ENCODE assay signal across 8 cellular contexts in genomic region chr1:201791775-201792166, GRCh38. TPM values are rescaled to one million over a fixed set of nuclear protein-coding genes. Genes with fewer than 3 reads are reported as not detected.
DNase-seq lines count a peak whose midpoint lies in the region; ATAC-seq and TF ChIP-seq lines count a peak whose summit lies in the region.

No MANE protein-coding gene starts in this region.

- ATAC-seq in psoas muscle (peak in 1 of 4 donors; percentile 24), HG02973 (IDR thresholded peaks at IDR 0.05; ENCODE audit: unreplicated experiment) (no peak)

- H3K4me3 ChIP-seq in esophagus squamous epithelium (no peak overlapping the region), psoas muscle (no peak overlapping the region)

- DNase-seq in DMS 273 treated with DMSO at 0.1 percent for 48 hours (lab: John Stamatoyannopoulos, UW) (peak; percentile 81), NOMO-1 treated with DMSO at 0.1 percent for 48 hours (lab: John Stamatoyannopoulos, UW; ENCODE audit: unreplicated experiment) (peak; percentile 30), esophagus squamous epithelium (lab: John Stamatoyannopoulos, UW) (no peak), psoas muscle (peak in 1 of 2 donors; percentile 27), HK-2 (ENCODE audit: unreplicated experiment) (no peak), NCI-H510A treated with DMSO at 0.1 percent for 48 hours (lab: John Stamatoyannopoulos, UW) (no peak)
- no peak for DNase-seq in NK-92 treated with Interleukin-12 subunit alpha and Interleukin-12 subunit beta, amount 100 ng/mL, for 24 hours (lab: John Stamatoyannopoulos, UW)

- H3K27me3 ChIP-seq in esophagus squamous epithelium, result no peaks in the 10 kb centered on the region
- peaks cover 0 to 12% (median 0%) of the 10 kb centered on the region in 3 donors for H3K27me3 ChIP-seq in psoas muscle (ENCODE audit: insufficient read depth in 3 of 3, low read length in 2 of 3)

- 0 to 7% methylated on average over 2 to 3 of the region's 3 CpGs for WGBS in esophagus squamous epithelium, 2 donors
- 32 to 56% (median 47%) methylated on average over 3 of the region's 3 CpGs for WGBS in psoas muscle, 3 donors

- H3K27ac ChIP-seq in esophagus squamous epithelium (peak overlapping the region; percentile 19 to 83 (median 75)), psoas muscle (peak overlapping the region; percentile 57)

- TF ChIP-seq CTCF in esophagus squamous epithelium (IDR thresholded peaks at IDR 0.05), result no peak
- TF ChIP-seq CTCF in psoas muscle (IDR thresholded peaks at IDR 0.05), result no peak

- peaks cover 15 to 84% (median 27%) of the 10 kb centered on the region in 3 donors for H3K36me3 ChIP-seq in esophagus squamous epithelium
- H3K36me3 ChIP-seq in psoas muscle (ENCODE audit: insufficient read depth in 1 of 2, low read depth in 1 of 2), result peaks cover 0 to 34% of the 10 kb centered on the region in 2 donors

- intact Hi-C loops in esophagus squamous epithelium (cut with DNase I), result loop anchor here (2.0 to 10.0 kb wide), 3 partner anchors 83 to 267 kb away; no protein-coding TSS in a partner anchor
- intact Hi-C loops in psoas muscle (cut with DNase I), result loop anchor here (2.0 to 5.0 kb wide), 3 partner anchors 83 to 234 kb away; no protein-coding TSS in a partner anchor

- no peaks in the 10 kb centered on the region for H3K9me3 ChIP-seq in esophagus squamous epithelium
- H3K9me3 ChIP-seq in psoas muscle, result no peaks in the 10 kb centered on the region

- peaks cover 8 to 52% (median 41%) of the 10 kb centered on the region in 3 donors for H3K4me1 ChIP-seq in esophagus squamous epithelium
- peaks cover 19% of the 10 kb centered on the region for H3K4me1 ChIP-seq in psoas muscle

- TF ChIP-seq POLR2A in esophagus squamous epithelium (IDR thresholded peaks at IDR 0.05), result no peak

RNA-seq across cellular contexts. Expression of gene IPO9, which starts 37.2 kb away (rescaled TPM):
- total RNA-seq in esophagus squamous epithelium (10 to 100 TPM; 10.1 to 17.2 (median 12.3) TPM), psoas muscle (10 to 100 TPM; 20.1 to 26.9 (median 22.6) TPM)
- polyA plus RNA-seq in psoas muscle, result 10 to 100 TPM in 1 of 3 donors, 1 to 10 TPM in 2; 6.6 to 12.1 (median 7.5) TPM

Comparison
In these comparisons a context has a peak if more than half of its experiments do, and no peak if none do; other contexts are left out.
1. DNase-seq: peak in DMS 273 treated with DMSO at 0.1 percent for 48 hours (single experiment) and NOMO-1 treated with DMSO at 0.1 percent for 48 hours (single experiment); none in esophagus squamous epithelium (single experiment), HK-2 (single experiment), NCI-H510A treated with DMSO at 0.1 percent for 48 hours (single experiment) and NK-92 treated with Interleukin-12 subunit alpha and Interleukin-12 subunit beta, amount 100 ng/mL, for 24 hours (single experiment).